In the genomic region with DNA sequence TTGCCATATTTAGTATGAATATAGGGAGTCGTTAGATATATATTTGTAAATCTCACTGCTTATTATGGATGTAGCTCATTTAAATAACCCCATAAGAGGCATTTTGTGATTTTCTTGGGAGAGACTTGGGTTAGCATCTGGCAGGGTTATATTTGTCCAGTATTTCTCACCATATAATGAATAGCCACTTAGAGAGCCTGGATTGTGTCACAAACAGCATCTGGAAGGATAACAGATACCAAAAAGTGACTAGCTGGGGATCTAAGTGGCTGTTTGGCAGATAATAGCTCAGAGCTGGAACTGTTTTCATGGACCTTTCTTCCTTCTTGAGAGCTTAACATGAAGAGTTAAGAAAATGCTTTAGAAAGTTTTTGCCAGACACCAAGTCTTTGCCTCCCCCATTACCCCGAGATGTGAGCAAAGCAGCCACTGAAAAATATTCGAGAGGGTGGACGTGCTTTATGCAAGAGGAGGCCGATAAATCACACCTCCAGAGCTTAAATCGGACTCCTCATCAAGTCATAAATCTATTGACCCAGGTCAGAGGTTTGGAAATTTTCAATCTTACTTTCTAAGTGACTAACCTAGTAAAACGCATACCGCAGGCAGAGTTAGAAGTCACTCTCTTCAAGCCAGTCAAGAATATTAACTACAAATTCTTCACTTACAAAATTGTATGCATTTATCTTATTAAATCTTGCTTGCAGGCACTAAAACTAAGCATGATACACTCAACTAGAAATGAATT, we compare ENCODE assay signal across 1 cellular context.
TF ChIP-seq lines count a peak whose summit lies in the region.

No MANE protein-coding gene starts in this region.

TF ChIP-seq in SK-N-SH treated with all-trans-retinoic acid at 6 μM for 48 hours, 23 proteins besides CTCF, POLR2A, EP300 and RAD21 (continued from another document):
- TF ChIP-seq CREB5 (CRISPR knock-in tag; IDR thresholded peaks at IDR 0.05; ENCODE audit: low read depth) (no peak), ARNTL (CRISPR knock-in tag; IDR thresholded peaks at IDR 0.05; ENCODE audit: borderline replicate concordance, low read depth) (no peak), ZFP3 (CRISPR knock-in tag; IDR thresholded peaks at IDR 0.05) (no peak), RARB (CRISPR knock-in tag; IDR thresholded peaks at IDR 0.05) (no peak), ZNF565 (CRISPR knock-in tag; conservative IDR thresholded peaks at IDR 0.05; ENCODE audit: low read depth) (no peak), ISL1 (CRISPR knock-in tag; IDR thresholded peaks at IDR 0.05) (peak; percentile 24; the same call in 1 of the 2 replicates), ESRRG (CRISPR knock-in tag; IDR thresholded peaks at IDR 0.05) (no peak), ZC3H10 (CRISPR knock-in tag; IDR thresholded peaks at IDR 0.05) (no peak), ZFP30 (CRISPR knock-in tag; IDR thresholded peaks at IDR 0.05) (no peak)
- TF ChIP-seq, protein P1, sequence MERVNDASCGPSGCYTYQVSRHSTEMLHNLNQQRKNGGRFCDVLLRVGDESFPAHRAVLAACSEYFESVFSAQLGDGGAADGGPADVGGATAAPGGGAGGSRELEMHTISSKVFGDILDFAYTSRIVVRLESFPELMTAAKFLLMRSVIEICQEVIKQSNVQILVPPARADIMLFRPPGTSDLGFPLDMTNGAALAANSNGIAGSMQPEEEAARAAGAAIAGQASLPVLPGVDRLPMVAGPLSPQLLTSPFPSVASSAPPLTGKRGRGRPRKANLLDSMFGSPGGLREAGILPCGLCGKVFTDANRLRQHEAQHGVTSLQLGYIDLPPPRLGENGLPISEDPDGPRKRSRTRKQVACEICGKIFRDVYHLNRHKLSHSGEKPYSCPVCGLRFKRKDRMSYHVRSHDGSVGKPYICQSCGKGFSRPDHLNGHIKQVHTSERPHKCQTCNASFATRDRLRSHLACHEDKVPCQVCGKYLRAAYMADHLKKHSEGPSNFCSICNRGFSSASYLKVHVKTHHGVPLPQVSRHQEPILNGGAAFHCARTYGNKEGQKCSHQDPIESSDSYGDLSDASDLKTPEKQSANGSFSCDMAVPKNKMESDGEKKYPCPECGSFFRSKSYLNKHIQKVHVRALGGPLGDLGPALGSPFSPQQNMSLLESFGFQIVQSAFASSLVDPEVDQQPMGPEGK (CRISPR knock-in tag; IDR thresholded peaks at IDR 0.05; ENCODE audit: borderline replicate concordance) = no peak
- TF ChIP-seq, protein P2, sequence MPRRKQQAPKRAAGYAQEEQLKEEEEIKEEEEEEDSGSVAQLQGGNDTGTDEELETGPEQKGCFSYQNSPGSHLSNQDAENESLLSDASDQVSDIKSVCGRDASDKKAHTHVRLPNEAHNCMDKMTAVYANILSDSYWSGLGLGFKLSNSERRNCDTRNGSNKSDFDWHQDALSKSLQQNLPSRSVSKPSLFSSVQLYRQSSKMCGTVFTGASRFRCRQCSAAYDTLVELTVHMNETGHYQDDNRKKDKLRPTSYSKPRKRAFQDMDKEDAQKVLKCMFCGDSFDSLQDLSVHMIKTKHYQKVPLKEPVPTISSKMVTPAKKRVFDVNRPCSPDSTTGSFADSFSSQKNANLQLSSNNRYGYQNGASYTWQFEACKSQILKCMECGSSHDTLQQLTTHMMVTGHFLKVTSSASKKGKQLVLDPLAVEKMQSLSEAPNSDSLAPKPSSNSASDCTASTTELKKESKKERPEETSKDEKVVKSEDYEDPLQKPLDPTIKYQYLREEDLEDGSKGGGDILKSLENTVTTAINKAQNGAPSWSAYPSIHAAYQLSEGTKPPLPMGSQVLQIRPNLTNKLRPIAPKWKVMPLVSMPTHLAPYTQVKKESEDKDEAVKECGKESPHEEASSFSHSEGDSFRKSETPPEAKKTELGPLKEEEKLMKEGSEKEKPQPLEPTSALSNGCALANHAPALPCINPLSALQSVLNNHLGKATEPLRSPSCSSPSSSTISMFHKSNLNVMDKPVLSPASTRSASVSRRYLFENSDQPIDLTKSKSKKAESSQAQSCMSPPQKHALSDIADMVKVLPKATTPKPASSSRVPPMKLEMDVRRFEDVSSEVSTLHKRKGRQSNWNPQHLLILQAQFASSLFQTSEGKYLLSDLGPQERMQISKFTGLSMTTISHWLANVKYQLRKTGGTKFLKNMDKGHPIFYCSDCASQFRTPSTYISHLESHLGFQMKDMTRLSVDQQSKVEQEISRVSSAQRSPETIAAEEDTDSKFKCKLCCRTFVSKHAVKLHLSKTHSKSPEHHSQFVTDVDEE (CRISPR knock-in tag; IDR thresholded peaks at IDR 0.05) = no peak
